27 cellular contexts compared by ENCODE assay signal in genomic region chr7:145147865-145148264, GRCh38.
"Had no signal": no experiment of that assay in that cellular context is flagged by ENCODE, and none has a peak within 500 bp of the region (broad histone marks: within the 10 kb centered on the region; RNA-seq: fewer than 3 reads in every experiment).

No MANE protein-coding gene starts in this region.

- DNase-seq: naive thymus-derived CD4-positive, alpha-beta T cell; natural killer cell; occipital lobe; ovary; posterior cingulate gyrus; psoas muscle; right cardiac atrium; spleen; stimulated activated CD4-positive, alpha-beta T cell treated with anti-CD3 and anti-CD28 coated beads, Interleukin-12 subunit alpha, Interleukin-12 subunit beta, amount 100 ng/mL, for 4 hours; stimulated activated CD4-positive, alpha-beta T cell treated with anti-CD3 and anti-CD28 coated beads, Interleukin-1b, Interleukin-23, amount 100 ng/mL, for 48 hours; stimulated activated CD4-positive, alpha-beta T cell treated with anti-CD3 and anti-CD28 coated beads, Interleukin-2, amount 100 ng/mL, for 48 hours; stimulated activated CD4-positive, alpha-beta T cell treated with anti-CD3 and anti-CD28 coated beads, Interleukin-4, amount 100 ng/mL, for 24 hours; stimulated activated naive B cell treated with anti-CD40 and anti-IgM and Interleukin-4, amounts not matched to agents 10 μg/mL and 1 μg/mL and 100 μg/mL, for 72 hours; stimulated activated naive CD4-positive, alpha-beta T cell treated with Interleukin-2 at 50 U/mL for 16 hours; stomach; thyroid gland; trophoblast cell; upper lobe of left lung; uterus had no signal

- H3K27ac ChIP-seq: neural progenitor cell, ovary, parathyroid adenoma, psoas muscle, skin epidermis, spleen, stomach, thoracic aorta, thyroid gland, tibial nerve, upper lobe of left lung, uterus had no signal

- H3K4me3 ChIP-seq: neural progenitor cell, ovary, psoas muscle, skin epidermis, smooth muscle cell, spleen, stomach, thoracic aorta, thyroid gland, tibial nerve, upper lobe of left lung, uterus had no signal

- H3K9me3 ChIP-seq: ovary, psoas muscle, spleen, stomach, thoracic aorta, thyroid gland, tibial nerve, upper lobe of left lung, uterus had no signal

- H3K4me1 ChIP-seq: neural progenitor cell, parathyroid adenoma, psoas muscle, spleen, stomach, thyroid gland, tibial nerve, upper lobe of left lung, uterus had no signal

- H3K9ac ChIP-seq: neural progenitor cell, parathyroid adenoma had no signal

- H3K36me3 ChIP-seq: neural progenitor cell, ovary, spleen, stomach, thoracic aorta, thyroid gland, tibial nerve, upper lobe of left lung, uterus had no signal

- H3K27me3 ChIP-seq: neural progenitor cell, ovary, spleen, stomach, thyroid gland, tibial nerve, upper lobe of left lung, uterus had no signal

- ATAC-seq: naive thymus-derived CD4-positive, alpha-beta T cell; natural killer cell; psoas muscle; right cardiac atrium; sciatic nerve; stimulated activated effector memory CD8-positive, alpha-beta T cell treated with anti-CD3 and anti-CD28 coated beads, Interleukin-12 subunit alpha, Interleukin-12 subunit beta, amount 100 ng/mL, for 72 hours; stimulated activated naive B cell treated with anti-CD40 and anti-IgM and Interleukin-4, amounts not matched to agents 10 μg/mL and 1 μg/mL and 100 μg/mL, for 72 hours had no signal

- H2AFZ ChIP-seq: neural progenitor cell, parathyroid adenoma had no signal

- H3K79me2 ChIP-seq: parathyroid adenoma had no signal

- H3K4me2 ChIP-seq: neural progenitor cell, smooth muscle cell had no signal
